In genomic region chr9:77659926-77660325, GRCh38 we compare ENCODE assay signal across 16 cellular contexts. TPM values are rescaled to one million over a fixed set of nuclear protein-coding genes. Genes with fewer than 3 reads are reported as not detected.
DNase-seq lines count a peak whose midpoint lies in the region; ATAC-seq and TF ChIP-seq lines count a peak whose summit lies in the region.
"Had no signal": no experiment of that assay in that cellular context is flagged by ENCODE, and none has a peak within 500 bp of the region (broad histone marks: within the 10 kb centered on the region; RNA-seq: fewer than 3 reads in every experiment).

No MANE protein-coding gene starts in this region.

- peak; percentile 26 for DNase-seq in MV-4-11 (lab: John Stamatoyannopoulos, UW)
- DNase-seq in left kidney (ENCODE audit: low read depth, low spot score) = peak; percentile 35
- peak; percentile 23 for DNase-seq in osteoblast (ENCODE audit: insufficient read length, low spot score, missing footprints)
- DNase-seq in thyroid gland = peak; percentile 48 to 67
- no peak for DNase-seq in tibial artery
- no peak for DNase-seq in activated CD4-positive, CD25-positive, alpha-beta regulatory T cell (lab: John Stamatoyannopoulos, UW)
- DNase-seq: ACHN; Calu3; CD8-positive, alpha-beta T cell; DMS79 treated with DMSO at 0.1 percent for 48 hours; GF-D8; IMR-90 had no signal

- H3K4me1 ChIP-seq in osteoblast (ENCODE audit: insufficient read depth, low read length) (peaks cover 10% of the 10 kb centered on the region), thyroid gland (peaks cover 11 to 15% of the 10 kb centered on the region in 2 donors), tibial artery (peaks cover 0 to 17% (median 7%) of the 10 kb centered on the region in 4 donors)
- H3K4me1 ChIP-seq: HAP-1 had no signal

- no peak overlapping the region for H2AFZ ChIP-seq in osteoblast (ENCODE audit: low read length)

- H3K27ac ChIP-seq in osteoblast (ENCODE audit: low read depth, low read length) (no peak overlapping the region), thyroid gland (no peak overlapping the region), tibial artery (no peak overlapping the region)

- no peaks in the 10 kb centered on the region for H3K79me2 ChIP-seq in osteoblast (ENCODE audit: insufficient read depth, low read length)

- no peaks in the 10 kb centered on the region for H3K27me3 ChIP-seq in osteoblast (ENCODE audit: insufficient read depth, low read length)
- H3K27me3 ChIP-seq in thyroid gland = no peaks in the 10 kb centered on the region
- H3K27me3 ChIP-seq in tibial artery = no peaks in the 10 kb centered on the region

- no peaks in the 10 kb centered on the region for H4K20me1 ChIP-seq in osteoblast (ENCODE audit: insufficient read depth, low read length)

- no peak overlapping the region for H3K4me2 ChIP-seq in osteoblast (ENCODE audit: insufficient read depth, low read length)

- no peak for TF ChIP-seq CTCF in osteoblast (IDR thresholded peaks at IDR 0.05; ENCODE audit: extremely low read depth, low read depth, low read length)
- no peak for TF ChIP-seq CTCF in thyroid gland (IDR thresholded peaks at IDR 0.05)
- no peak for TF ChIP-seq CTCF in tibial artery (IDR thresholded peaks at IDR 0.05)

- H3K4me3 ChIP-seq in osteoblast (ENCODE audit: insufficient read depth, low read length) (no peak overlapping the region), thyroid gland (replicated peaks in 1 of 3) (no peak overlapping the region), tibial artery (no peak overlapping the region)
- H3K4me3 ChIP-seq: HAP-1, K562 had no signal

- intact Hi-C loops in thyroid gland (cut with DNase I) (loop anchor here (10.0 kb wide), 1 partner anchor 205 kb away; no protein-coding TSS in a partner anchor), tibial artery (cut with DNase I; ENCODE audit: low total_unique reads) (loop anchor here (10.0 kb wide), 1 partner anchor 195 kb away; no protein-coding TSS in a partner anchor)

- H3K9me3 ChIP-seq in osteoblast (ENCODE audit: low read depth, low read length) = no peaks in the 10 kb centered on the region
- H3K9me3 ChIP-seq in thyroid gland = no peaks in the 10 kb centered on the region
- no peaks in the 10 kb centered on the region for H3K9me3 ChIP-seq in tibial artery
- H3K9me3 ChIP-seq: HAP-1 had no signal

- WGBS in thyroid gland, 2 donors = 60% methylated on average over 5 of the region's 5 CpGs

- no peak for TF ChIP-seq POLR2A in thyroid gland (IDR thresholded peaks at IDR 0.05)

- ATAC-seq in GM18511 (IDR thresholded peaks at IDR 0.05; ENCODE audit: unreplicated experiment) (no peak), HG03095 (IDR thresholded peaks at IDR 0.05; ENCODE audit: unreplicated experiment) (no peak)
- ATAC-seq: CD8-positive, alpha-beta T cell; K562 had no signal

- H3K36me3 ChIP-seq in osteoblast (ENCODE audit: insufficient read depth, low read length) (no peaks in the 10 kb centered on the region), thyroid gland (no peaks in the 10 kb centered on the region), tibial artery (no peaks in the 10 kb centered on the region)
- H3K36me3 ChIP-seq: HAP-1 had no signal

RNA-seq across cellular contexts. Expression of gene GNA14, which starts 11.8 kb away (rescaled TPM):
- total RNA-seq in osteoblast (0.59 and 0.72 TPM in 2 replicates), thyroid gland (10 to 100 TPM; 13.9 to 26.3 (median 19.9) TPM)
- total RNA-seq: Calu3; CD8-positive, alpha-beta T cell had no signal

Comparison
In these comparisons a context has a peak if more than half of its experiments do, and no peak if none do; other contexts are left out.
1. DNase-seq: peak in MV-4-11 (single experiment), left kidney (single experiment), osteoblast (single experiment) and thyroid gland (2 of 2); none in tibial artery (0 of 2) and activated CD4-positive, CD25-positive, alpha-beta regulatory T cell (0 of 4).